Comparison of ENCODE assay signal across 8 cellular contexts in the genomic region with DNA sequence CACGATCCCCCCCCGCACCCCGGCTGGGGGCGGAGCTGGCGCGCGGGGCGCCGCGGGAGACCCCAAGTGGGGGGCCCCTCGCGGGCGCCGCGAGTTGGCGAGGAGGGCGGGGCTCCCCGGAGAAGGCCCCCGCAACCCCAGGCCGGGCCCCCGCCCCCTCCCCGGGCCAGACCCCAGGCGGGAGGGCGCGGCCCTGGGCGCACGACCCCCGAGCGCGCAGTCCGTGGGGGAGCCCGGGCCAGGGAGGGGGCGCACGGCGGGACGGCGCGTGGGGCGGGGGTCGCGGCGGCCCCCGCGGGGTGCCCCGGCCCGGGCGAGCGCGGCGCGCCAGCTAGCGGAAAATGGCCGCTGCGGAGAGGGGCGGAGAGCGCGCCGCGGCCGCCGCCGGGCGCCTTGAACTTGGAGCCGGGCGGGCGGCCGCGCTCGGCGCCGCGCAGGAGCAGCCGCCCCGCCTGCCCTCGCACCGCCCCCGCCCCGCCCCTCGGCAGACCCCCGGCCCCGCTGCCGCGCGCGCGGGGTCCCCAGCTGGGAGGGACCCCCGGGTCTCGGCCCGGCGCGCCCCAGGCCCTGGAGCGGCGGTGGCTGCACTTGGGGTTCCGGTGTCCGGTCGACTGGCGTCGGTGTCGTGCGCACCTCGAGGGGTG. TPM values are rescaled to one million over a fixed set of nuclear protein-coding genes. Genes with fewer than 3 reads are reported as not detected.
DNase-seq lines count a peak whose midpoint lies in the region; ATAC-seq and TF ChIP-seq lines count a peak whose summit lies in the region.

No MANE protein-coding gene starts in this region.

- H4K20me1 ChIP-seq in MM.1S (ENCODE audit: insufficient read depth, low read length) = no peaks in the 10 kb centered on the region

- WGBS in adrenal gland, 4 donors = 1% methylated on average over 64 to 89 of the region's 101 CpGs; no CpG with 5 or more reads in 2 of the 4 donors

- peak overlapping the region; percentile 74; the same call in 1 of the 2 replicates for H2AFZ ChIP-seq in MM.1S (ENCODE audit: low read length)

- H3K9me2 ChIP-seq in MM.1S (replicated peaks; ENCODE audit: insufficient read depth, low read length) = no peaks in the 10 kb centered on the region

- H3K36me3 ChIP-seq in MM.1S (replicated peaks; ENCODE audit: insufficient read depth, low read length) = no peaks in the 10 kb centered on the region
- H3K36me3 ChIP-seq in adrenal gland (replicated peaks in 1 of 2) = no peaks in the 10 kb centered on the region
- H3K36me3 ChIP-seq in kidney epithelial cell (ENCODE audit: control insufficient read depth, insufficient read depth, low read length) = no peaks in the 10 kb centered on the region

- no peaks in the 10 kb centered on the region for H3F3A ChIP-seq in MM.1S (ENCODE audit: insufficient read depth, low read length)

- H3K4me1 ChIP-seq in MM.1S (ENCODE audit: low read length) (no peaks in the 10 kb centered on the region), adrenal gland (replicated peaks in 1 of 2) (peaks cover 21 to 37% of the 10 kb centered on the region in 2 donors)

- no peaks in the 10 kb centered on the region for H3K79me2 ChIP-seq in MM.1S (ENCODE audit: low read length)

- H3K4me2 ChIP-seq in MM.1S (ENCODE audit: low read depth, low read length) = no peak overlapping the region

- ATAC-seq in stimulated activated naive CD8-positive, alpha-beta T cell treated with anti-CD3 and anti-CD28 coated beads, Interleukin-15, Interleukin-2, amounts not matched to agents 100 U/mL and 50 U/mL, for 24 hours = peak; percentile 24
- ATAC-seq in GM21723 (IDR thresholded peaks at IDR 0.05; ENCODE audit: unreplicated experiment) = no peak

- H3K27ac ChIP-seq in MM.1S (ENCODE audit: low read length) (no peak overlapping the region), adrenal gland (peak overlapping the region; percentile 69 to 99 (median 98))

- no peak overlapping the region for H3K9ac ChIP-seq in MM.1S (ENCODE audit: low read length)

- TF ChIP-seq POLR2A in adrenal gland (IDR thresholded peaks at IDR 0.05) = no peak

- TF ChIP-seq CTCF in MM.1S (IDR thresholded peaks at IDR 0.05; ENCODE audit: low read length) (no peak), adrenal gland (IDR thresholded peaks at IDR 0.05) (no peak), kidney epithelial cell (IDR thresholded peaks at IDR 0.05; ENCODE audit: insufficient read depth, low read length, poor library complexity, severe bottlenecking) (no peak)

- H3K27me3 ChIP-seq in MM.1S (replicated peaks; ENCODE audit: insufficient read depth, low read length) (peaks cover 83% of the 10 kb centered on the region), adrenal gland (no peaks in the 10 kb centered on the region), kidney epithelial cell (ENCODE audit: control insufficient read depth, insufficient read depth, low read length) (peaks cover 12% of the 10 kb centered on the region)

- intact Hi-C loops in adrenal gland (cut with DNase I) = loop anchor here in 1 of 2 donors (5.0 kb wide), 1 partner anchor 67 kb away; no protein-coding TSS in a partner anchor

- H3K4me3 ChIP-seq in MM.1S (ENCODE audit: low read length) (peak overlapping the region; percentile 65; the same call in 1 of the 2 replicates), adrenal gland (peak overlapping the region; percentile 61 to 99 (median 76)), kidney epithelial cell (ENCODE audit: low read depth, low read length) (peak overlapping the region; percentile 76)

- H3K9me3 ChIP-seq in MM.1S (replicated peaks; ENCODE audit: insufficient read depth, low read length) = no peaks in the 10 kb centered on the region
- H3K9me3 ChIP-seq in adrenal gland (replicated peaks in 1 of 3) = no peaks in the 10 kb centered on the region

- DNase-seq in NCI-H2227 (lab: John Stamatoyannopoulos, UW; ENCODE audit: unreplicated experiment) (peak; percentile 60), NCI-H2227 treated with DMSO at 0.1 percent for 48 hours (lab: John Stamatoyannopoulos, UW) (no peak), MM.1S (no peak), adrenal gland (peak in 1 of 7 donors; percentile 13), kidney epithelial cell (ENCODE audit: low read depth) (no peak), ecto neural progenitor cell (ENCODE audit: low spot score) (no peak)
- DNase-seq in stimulated activated naive CD8-positive, alpha-beta T cell treated with anti-CD3 and anti-CD28 coated beads, Interleukin-15, Interleukin-2, amounts not matched to agents 100 U/mL and 50 U/mL, for 24 hours = peak; percentile 52

RNA-seq across cellular contexts. Expression of a gene that starts 6.4 kb away (rescaled TPM):
- 100 to 1,000 TPM; 124 to 329 (median 236) TPM for total RNA-seq in adrenal gland
- 100 to 1,000 TPM in 1 of 3 donors, 10 to 100 TPM in 2; 34.9 to 154 (median 69.2) TPM for polyA plus RNA-seq in adrenal gland
- total RNA-seq in kidney epithelial cell = 18.0 and 31.6 TPM in 2 replicates

Comparison
In these comparisons a context has a peak if more than half of its experiments do, and no peak if none do; other contexts are left out.
1. DNase-seq: peak in NCI-H2227 (single experiment) and stimulated activated naive CD8-positive, alpha-beta T cell treated with anti-CD3 and anti-CD28 coated beads, Interleukin-15, Interleukin-2, amounts not matched to agents 100 U/mL and 50 U/mL, for 24 hours (single experiment); none in NCI-H2227 treated with DMSO at 0.1 percent for 48 hours (single experiment), MM.1S (single experiment), kidney epithelial cell (single experiment) and ecto neural progenitor cell (single experiment).
2. Peak in every context shown above with its lines, with median percentiles within 50 percentile points of each other: H3K4me3 ChIP-seq.